Comparison of ENCODE assay signal across 20 cellular contexts in genomic region chr2:77479895-77480294, GRCh38. TPM values are rescaled to one million over a fixed set of nuclear protein-coding genes. Genes with fewer than 3 reads are reported as not detected.
DNase-seq lines count a peak whose midpoint lies in the region; ATAC-seq and TF ChIP-seq lines count a peak whose summit lies in the region.
"Had no signal": no experiment of that assay in that cellular context is flagged by ENCODE, and none has a peak within 500 bp of the region (broad histone marks: within the 10 kb centered on the region; RNA-seq: fewer than 3 reads in every experiment).

No MANE protein-coding gene starts in this region.

- intact Hi-C loops in adrenal gland (cut with DNase I) = no loop called here

- no peaks in the 10 kb centered on the region for H3K27me3 ChIP-seq in tibial nerve
- no peaks in the 10 kb centered on the region for H3K27me3 ChIP-seq in adrenal gland
- H3K27me3 ChIP-seq: BE2C had no signal

- peak; percentile 55 for DNase-seq in H4 (ENCODE audit: low spot score)
- DNase-seq in astrocyte of the hippocampus (ENCODE audit: low read depth, low spot score) = peak; percentile 56
- DNase-seq in kidney tubule cell (ENCODE audit: low spot score) = peak; percentile 15
- DNase-seq in tibial nerve (ENCODE audit: low spot score in 2 of 2) = no peak
- no peak for DNase-seq in adrenal gland
- no peak for DNase-seq in NCI-H510A treated with DMSO at 0.1 percent for 48 hours (lab: John Stamatoyannopoulos, UW)
- DNase-seq: BE2C; CD4-positive, alpha-beta T cell; DMS79 treated with DMSO at 0.1 percent for 48 hours; GOT3; Kasumi-1; MM.1S; NCI-H1092 treated with DMSO at 0.1 percent for 48 hours; NCI-H1694; NCI-H526; Right ventricle myocardium superior had no signal

- H3K27ac ChIP-seq in tibial nerve (peak overlapping the region; percentile 15 to 78 (median 48)), adrenal gland (no peak overlapping the region)
- H3K27ac ChIP-seq: SK-N-MC had no signal

- H3K9me3 ChIP-seq in tibial nerve (no peaks in the 10 kb centered on the region), adrenal gland (replicated peaks in 1 of 3) (peaks cover 0 to 8% (median 0%) of the 10 kb centered on the region in 3 donors)
- H3K9me3 ChIP-seq: BE2C had no signal

- TF ChIP-seq CTCF in tibial nerve (IDR thresholded peaks at IDR 0.05) (no peak), adrenal gland (IDR thresholded peaks at IDR 0.05) (no peak)

- ATAC-seq in GM21526 (IDR thresholded peaks at IDR 0.05; ENCODE audit: low FRiP score, unreplicated experiment) = no peak

- no peak for TF ChIP-seq POLR2A in tibial nerve (IDR thresholded peaks at IDR 0.05)
- TF ChIP-seq POLR2A in adrenal gland (IDR thresholded peaks at IDR 0.05) = no peak

- peak overlapping the region in 1 of 4 donors; percentile 25 for H3K4me3 ChIP-seq in tibial nerve
- H3K4me3 ChIP-seq in adrenal gland = no peak overlapping the region
- H3K4me3 ChIP-seq: SK-N-MC had no signal

- 41 to 47% methylated on average over 3 of the region's 3 CpGs for WGBS in tibial nerve, 2 donors
- 54 to 63% (median 62%) methylated on average over 3 of the region's 3 CpGs for WGBS in adrenal gland, 4 donors

- H3K4me1 ChIP-seq in tibial nerve (no peaks in the 10 kb centered on the region), adrenal gland (replicated peaks in 1 of 2) (no peaks in the 10 kb centered on the region)
- H3K4me1 ChIP-seq: BE2C had no signal

- no peak for TF ChIP-seq EP300 in tibial nerve (IDR thresholded peaks at IDR 0.05)

- H3K36me3 ChIP-seq in tibial nerve (no peaks in the 10 kb centered on the region), adrenal gland (replicated peaks in 1 of 2) (no peaks in the 10 kb centered on the region)
- H3K36me3 ChIP-seq: BE2C had no signal

RNA-seq across cellular contexts. Expression of gene LRRTM4, which starts 42.3 kb away (rescaled TPM):
- 0.90 and 1.1 TPM in 2 replicates for total RNA-seq in H4 (2014; rRNA removed; shearing (Covaris generic))
- total RNA-seq in tibial nerve = 1 to 10 TPM; 2.9 to 8.1 (median 7.6) TPM
- under 1 TPM in 4 of 8 donors, not detected in 4; 0.14 to 0.67 (median 0.43) TPM for total RNA-seq in adrenal gland
- under 1 TPM; 0.07 to 0.64 (median 0.16) TPM for polyA plus RNA-seq in adrenal gland
- total RNA-seq: CD4-positive, alpha-beta T cell had no signal
- polyA plus RNA-seq: AG04450, IgD-negative memory B cell had no signal

Comparison
In these comparisons a context has a peak if more than half of its experiments do, and no peak if none do; other contexts are left out.
1. DNase-seq: peak in H4 (single experiment), astrocyte of the hippocampus (single experiment) and kidney tubule cell (single experiment); none in tibial nerve (0 of 2), adrenal gland (0 of 7) and NCI-H510A treated with DMSO at 0.1 percent for 48 hours (single experiment).
2. H3K27ac ChIP-seq: peak in tibial nerve (4 of 4); none in adrenal gland (0 of 5).